ENCODE assay signal across 8 cellular contexts in the genomic region with DNA sequence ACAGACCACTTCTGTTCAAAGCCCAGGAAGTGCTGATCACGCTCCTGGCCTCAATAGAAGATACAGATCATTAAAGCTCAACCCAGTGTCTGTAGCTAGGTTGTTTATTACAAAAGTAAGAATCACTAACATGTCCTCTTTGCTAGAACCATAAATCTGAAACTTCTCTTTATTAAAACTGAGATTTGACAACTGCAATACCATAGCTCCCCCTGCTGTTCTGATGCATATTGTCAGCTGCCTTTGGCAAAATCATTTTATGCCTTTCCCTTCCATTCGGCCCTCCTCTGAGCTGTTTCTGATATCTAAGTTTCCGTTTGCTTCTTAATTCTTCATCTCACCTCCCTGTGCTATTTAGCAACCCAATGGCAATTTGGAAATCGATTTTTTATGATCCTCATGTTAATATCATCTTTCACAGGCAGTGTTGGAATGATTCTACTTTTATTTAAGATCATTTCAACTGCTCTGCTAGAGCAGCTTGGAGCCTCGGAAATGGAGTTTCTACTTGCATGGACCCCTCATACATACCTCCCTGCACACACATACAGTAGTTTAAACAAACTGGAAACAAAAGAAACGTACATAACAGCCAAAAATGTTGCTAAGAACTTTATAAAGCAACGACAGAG.
DNase-seq lines count a peak whose midpoint lies in the region; ATAC-seq lines count a peak whose summit lies in the region.

No MANE protein-coding gene starts in this region.

- DNase-seq in SHP77 treated with DMSO at 0.1 percent for 48 hours (lab: John Stamatoyannopoulos, UW) (peak; percentile 3), SHP77 (lab: John Stamatoyannopoulos, UW) (no peak), SK-MEL-5 (ENCODE audit: low read depth, low spot score) (peak; percentile 72), non-pigmented ciliary epithelial cell (ENCODE audit: low read depth) (peak; percentile 18), activated T-cell treated with anti-CD3 and anti-CD28 coated beads for 4 hours (no peak)
- DNase-seq in Jurkat, Clone E6-1 (ENCODE audit: low read depth, low spot score), result peak; percentile 49

- ATAC-seq in GM21515 (IDR thresholded peaks at IDR 0.05; ENCODE audit: unreplicated experiment) (peak; percentile 87), esophagus mucosa (peak; percentile 48)

- in situ Hi-C loops in SK-MEL-5 (cut with HindIII; ENCODE audit: low pct_unique_long_range_greater_than_20kb, low sequenced_read_pairs), result no loop called here

- H3K4me3 ChIP-seq in Jurkat, Clone E6-1 (ENCODE audit: low read length), result no peak overlapping the region

Comparison
In these comparisons a context has a peak if more than half of its experiments do, and no peak if none do; other contexts are left out.
1. DNase-seq: peak in SHP77 treated with DMSO at 0.1 percent for 48 hours (single experiment), Jurkat, Clone E6-1 (single experiment), SK-MEL-5 (single experiment) and non-pigmented ciliary epithelial cell (single experiment); none in SHP77 (0 of 2) and activated T-cell treated with anti-CD3 and anti-CD28 coated beads for 4 hours (single experiment).